31 cellular contexts compared by ENCODE assay signal in genomic region chr19:33960566-33960965, GRCh38.
"Had no signal": no experiment of that assay in that cellular context is flagged by ENCODE, and none has a peak within 500 bp of the region (broad histone marks: within the 10 kb centered on the region; RNA-seq: fewer than 3 reads in every experiment).

No MANE protein-coding gene starts in this region.

- DNase-seq: activated CD4-positive, alpha-beta memory T cell treated with anti-CD3 and anti-CD28 coated beads, Interleukin-2, amount 10 ng/mL, durations not matched to agents 7 days and 5 days; activated CD4-positive, alpha-beta T cell treated with anti-CD3 and anti-CD28 coated beads for 1 hour; activated CD4-positive, alpha-beta T cell treated with anti-CD3 and anti-CD28 coated beads for 36 hours; activated CD4-positive, alpha-beta T cell treated with anti-CD3 and anti-CD28 coated beads for 48 hours; activated CD4-positive, alpha-beta T cell treated with anti-CD3 and anti-CD28 coated beads, Interleukin-2, amount 10 ng/mL, durations not matched to agents 7 days and 5 days; activated CD4-positive, alpha-beta T cell treated with anti-CD3 and anti-CD28 coated beads, Interleukin-2, amount 50 U/mL, for 48 hours; activated CD4-positive, CD25-positive, alpha-beta regulatory T cell; activated CD8-positive, alpha-beta memory T cell treated with anti-CD3 and anti-CD28 coated beads, Interleukin-2, amount 50 U/mL, for 4 hours; activated CD8-positive, alpha-beta T cell treated with anti-CD3 and anti-CD28 coated beads, Interleukin-2, amount 10 ng/mL, durations not matched to agents 7 days and 5 days; activated effector memory CD4-positive, alpha-beta T cell treated with Interleukin-2 at 50 U/mL for 16 hours; activated gamma-delta T cell; activated naive CD4-positive, alpha-beta T cell treated with anti-CD3 and anti-CD28 coated beads, Interleukin-2, amount 10 ng/mL, durations not matched to agents 7 days and 5 days; activated naive CD4-positive, alpha-beta T cell treated with Interleukin-2 at 50 U/mL for 16 hours; activated naive CD8-positive, alpha-beta T cell treated with anti-CD3 and anti-CD28 coated beads for 36 hours; activated T-cell treated with anti-CD3 and anti-CD28 coated beads, Interleukin-2, amount 50 U/mL, for 24 hours; activated T-cell treated with anti-CD3 and anti-CD28 coated beads, Interleukin-2, amount 50 U/mL, for 48 hours; adrenal gland; amniotic stem cell; aorta; body of pancreas; brain microvascular endothelial cell; central memory CD4-positive, alpha-beta T cell; SW 1271; T-helper 1 cell; T-helper 2 cell; T-helper 9 cell; WERI-Rb-1 had no signal

- H3K27ac ChIP-seq: adrenal gland, body of pancreas, brain microvascular endothelial cell, breast epithelium, WERI-Rb-1 had no signal

- H3K36me3 ChIP-seq: adrenal gland, brain microvascular endothelial cell, breast epithelium, WERI-Rb-1 had no signal

- H3K9me3 ChIP-seq: adrenal gland, body of pancreas, breast epithelium had no signal

- H3K4me3 ChIP-seq: adrenal gland, body of pancreas, breast epithelium had no signal

- ATAC-seq: activated CD4-positive, alpha-beta T cell treated with anti-CD3 and anti-CD28 coated beads for 36 hours; activated CD4-positive, CD25-positive, alpha-beta regulatory T cell treated with anti-CD3 and anti-CD28 coated beads, Interleukin-2, amount 50 U/mL, for 24 hours; activated CD8-positive, alpha-beta T cell treated with anti-CD3 and anti-CD28 coated beads, Interleukin-2, amount 10 ng/mL, durations not matched to agents 7 days and 5 days; activated naive CD4-positive, alpha-beta T cell treated with anti-CD3 and anti-CD28 coated beads, Interleukin-2, amount 50 U/mL, for 72 hours; body of pancreas; WTC11 had no signal

- H3K27me3 ChIP-seq: adrenal gland, body of pancreas, brain microvascular endothelial cell, breast epithelium had no signal

- H3K4me1 ChIP-seq: adrenal gland, body of pancreas, breast epithelium had no signal
